ENCODE assay signal across 9 cellular contexts in the genomic region with DNA sequence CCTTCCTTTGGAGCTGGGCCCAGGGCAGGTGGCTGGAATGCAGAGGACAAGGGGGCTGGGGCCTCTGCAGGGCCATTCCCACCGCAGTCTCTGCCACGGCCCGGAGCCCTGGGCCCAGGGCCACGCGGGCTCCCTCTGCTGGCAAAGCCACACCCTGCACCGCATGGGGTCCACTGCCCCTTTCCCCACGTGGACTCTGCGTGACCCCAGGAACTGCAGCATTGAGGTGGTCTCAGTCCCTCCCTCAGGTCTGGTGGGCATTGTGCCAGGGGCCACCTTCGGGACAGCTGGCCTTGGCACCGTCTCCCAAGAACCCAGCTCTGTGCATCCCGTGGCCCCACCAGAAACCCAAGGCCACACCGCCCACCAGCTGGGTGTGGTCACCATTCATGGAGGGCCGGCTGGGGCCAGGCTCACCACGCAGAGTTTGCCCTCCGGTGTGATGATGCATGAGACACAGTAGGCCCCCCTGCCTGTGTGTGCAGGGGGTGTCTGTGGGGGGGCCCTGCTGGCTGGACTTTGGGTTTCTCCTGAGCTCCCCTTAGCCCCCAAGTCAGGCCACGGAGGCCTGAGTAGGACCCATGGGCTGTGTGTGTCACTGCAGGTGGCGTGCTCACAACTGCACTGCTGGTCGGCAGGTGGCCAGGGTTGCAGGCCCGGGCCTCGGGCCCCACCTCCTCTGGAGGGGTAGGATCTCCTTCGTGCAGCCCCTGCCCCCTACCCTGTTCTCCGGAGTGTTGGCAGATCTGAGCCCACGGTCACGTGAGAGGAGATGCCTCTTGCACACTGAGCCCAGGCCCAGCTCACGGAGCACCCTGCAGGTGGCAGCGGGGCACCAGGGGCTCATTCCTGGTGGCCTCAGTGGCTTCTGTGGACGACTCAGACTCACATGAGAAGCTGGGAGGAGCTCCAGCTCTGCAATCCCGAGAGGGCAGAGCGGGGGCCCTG. TPM values are rescaled to one million over a fixed set of nuclear protein-coding genes. Genes with fewer than 3 reads are reported as not detected.
DNase-seq lines count a peak whose midpoint lies in the region; ATAC-seq and TF ChIP-seq lines count a peak whose summit lies in the region.
"Had no signal": no experiment of that assay in that cellular context is flagged by ENCODE, and none has a peak within 500 bp of the region (broad histone marks: within the 10 kb centered on the region; RNA-seq: fewer than 3 reads in every experiment).

No MANE protein-coding gene starts in this region.

- no peaks in the 10 kb centered on the region for H3K9me3 ChIP-seq in DND-41 (ENCODE audit: insufficient read depth, low read length, severe bottlenecking)
- H3K9me3 ChIP-seq in neutrophil, result no peaks in the 10 kb centered on the region
- H3K9me3 ChIP-seq in tibial nerve, result no peaks in the 10 kb centered on the region

- H3K4me3 ChIP-seq in DND-41 (ENCODE audit: low read depth in 1 of 2, low read length in 2 of 2) (no peak overlapping the region), LNCaP clone FGC (ENCODE audit: low read depth, low read length) (no peak overlapping the region), epithelial cell of proximal tubule (ENCODE audit: low read depth, low read length) (no peak overlapping the region), neutrophil (ENCODE audit: low read depth in 1 of 2, low read length in 1 of 2) (no peak overlapping the region), tibial nerve (no peak overlapping the region)

- H3K9ac ChIP-seq in DND-41 (ENCODE audit: low read depth, low read length), result no peak overlapping the region

- no peaks in the 10 kb centered on the region for H4K20me1 ChIP-seq in DND-41 (ENCODE audit: insufficient read depth, low read length)

- no peak overlapping the region for H3K27ac ChIP-seq in DND-41 (ENCODE audit: low read length)
- no peak overlapping the region for H3K27ac ChIP-seq in neutrophil
- H3K27ac ChIP-seq in tibial nerve, result peak overlapping the region in 3 of 4 donors; percentile 30 to 75 (median 54)

- peaks cover 7% of the 10 kb centered on the region for H3K4me1 Mint-ChIP-seq in activated CD8-positive, alpha-beta T cell treated with anti-CD3 and anti-CD28 coated beads for 36 hours (ENCODE audit: low read depth)

- intact Hi-C loops in activated CD8-positive, alpha-beta T cell treated with anti-CD3 and anti-CD28 coated beads for 36 hours (cut with micrococcal nuclease), result no loop called here

- POLR2A ChIA-PET in activated CD8-positive, alpha-beta T cell treated with anti-CD3 and anti-CD28 coated beads for 36 hours (lab: Charles Lee), result interaction anchor here (1.1 to 2.5 kb wide), 2 partner anchors 34 to 41 kb away, joined by 4 to 13 read pairs; a partner anchor contains a TSS

- peak in 1 of 2 donors; percentile 51 for TF ChIP-seq EP300 in tibial nerve (IDR thresholded peaks at IDR 0.05)

- CTCF ChIA-PET in activated CD8-positive, alpha-beta T cell treated with anti-CD3 and anti-CD28 coated beads for 36 hours (lab: Charles Lee), result interaction anchor here (0.9 to 2.4 kb wide), 14 partner anchors 8 to 605 kb away, joined by 3 to 11 read pairs (median 4); a partner anchor contains a TSS

- no peaks in the 10 kb centered on the region for H3K4me1 ChIP-seq in DND-41 (ENCODE audit: insufficient read depth, low read length)
- peaks cover 2% of the 10 kb centered on the region in 2 experiments for H3K4me1 ChIP-seq in neutrophil (ENCODE audit: control insufficient read depth in 1 of 2, insufficient read depth in 1 of 2, low read depth in 1 of 2, low read length in 1 of 2)
- peaks cover 0 to 57% (median 37%) of the 10 kb centered on the region in 4 donors for H3K4me1 ChIP-seq in tibial nerve

- ATAC-seq in DND-41 (ENCODE audit: insufficient read depth, low read depth) (peak; percentile 89), HG03378 (IDR thresholded peaks at IDR 0.05; ENCODE audit: unreplicated experiment) (no peak), GM18502 (IDR thresholded peaks at IDR 0.05; ENCODE audit: poor library complexity, unreplicated experiment) (no peak)
- peak; percentile 94 for ATAC-seq in activated CD8-positive, alpha-beta T cell treated with anti-CD3 and anti-CD28 coated beads for 36 hours

- no peaks in the 10 kb centered on the region for H3K36me3 Mint-ChIP-seq in activated CD8-positive, alpha-beta T cell treated with anti-CD3 and anti-CD28 coated beads for 36 hours (ENCODE audit: low read depth)

- no peak overlapping the region; the same call in 1 of the 2 replicates for H3K4me2 ChIP-seq in DND-41 (ENCODE audit: insufficient read depth, low read length)

- no peaks in the 10 kb centered on the region for H3K79me2 ChIP-seq in DND-41 (ENCODE audit: insufficient read depth, low read length)

- H3K4me3 Mint-ChIP-seq in activated CD8-positive, alpha-beta T cell treated with anti-CD3 and anti-CD28 coated beads for 36 hours, result no peak overlapping the region

- H2AFZ ChIP-seq in DND-41 (ENCODE audit: low read depth, low read length), result peak overlapping the region; percentile 29

- no peaks in the 10 kb centered on the region for H3K9me3 Mint-ChIP-seq in activated CD8-positive, alpha-beta T cell treated with anti-CD3 and anti-CD28 coated beads for 36 hours

- TF ChIP-seq POLR2A in tibial nerve (IDR thresholded peaks at IDR 0.05), result no peak

- TF ChIP-seq CTCF in DND-41 (IDR thresholded peaks at IDR 0.05; ENCODE audit: borderline replicate concordance, extremely low read depth, low read length, poor library complexity, severe bottlenecking) (peak; percentile 91), LNCaP clone FGC (IDR thresholded peaks at IDR 0.05; ENCODE audit: control insufficient read depth, extremely low read depth, insufficient read depth) (peak; percentile 80), epithelial cell of proximal tubule (conservative IDR thresholded peaks at IDR 0.05; ENCODE audit: low read depth, low read length) (peak; percentile 87), neutrophil (IDR thresholded peaks at IDR 0.05) (peak; percentile 66), tibial nerve (IDR thresholded peaks at IDR 0.05) (peak; percentile 92 to 95 (median 94))
- peak; percentile 90 for TF ChIP-seq CTCF in activated CD8-positive, alpha-beta T cell treated with anti-CD3 and anti-CD28 coated beads for 36 hours (IDR thresholded peaks at IDR 0.05)

- H3K36me3 ChIP-seq in DND-41 (ENCODE audit: insufficient read depth, low read length) (no peaks in the 10 kb centered on the region), neutrophil (no peaks in the 10 kb centered on the region), tibial nerve (peaks cover 0 to 18% (median 0%) of the 10 kb centered on the region in 3 donors)

- 20 to 39% methylated on average over 2 to 29 of the region's 29 CpGs for WGBS in tibial nerve, 2 donors

- no peak overlapping the region for H3K27ac Mint-ChIP-seq in activated CD8-positive, alpha-beta T cell treated with anti-CD3 and anti-CD28 coated beads for 36 hours

- DNase-seq in DND-41, result peak; percentile 55
- no peak for DNase-seq in LNCaP clone FGC (ENCODE audit: low read depth)
- DNase-seq in activated CD8-positive, alpha-beta T cell treated with anti-CD3 and anti-CD28 coated beads for 36 hours, result peak; percentile 65
- DNase-seq in epithelial cell of proximal tubule (ENCODE audit: low read depth), result no peak
- no peak for DNase-seq in tibial nerve (ENCODE audit: low spot score in 2 of 2)

- peaks cover 12% of the 10 kb centered on the region for H3K27me3 Mint-ChIP-seq in activated CD8-positive, alpha-beta T cell treated with anti-CD3 and anti-CD28 coated beads for 36 hours

- H3K27me3 ChIP-seq in DND-41 (ENCODE audit: insufficient read depth, low read length, poor library complexity) (no peaks in the 10 kb centered on the region), neutrophil (peaks cover 32% of the 10 kb centered on the region), tibial nerve (peaks cover 0 to 2% of the 10 kb centered on the region in 2 donors)

RNA-seq across cellular contexts. Expression of a gene that starts 5.7 kb away (rescaled TPM):
- total RNA-seq in activated CD8-positive, alpha-beta T cell treated with anti-CD3 and anti-CD28 coated beads for 36 hours, result under 1 TPM; 0.72 to 0.97 TPM
- total RNA-seq in epithelial cell of proximal tubule (41.6 and 56.3 TPM in 2 replicates), tibial nerve (100 to 1,000 TPM; 142 to 261 (median 161) TPM)

RNA-seq across cellular contexts. Expression of a gene that starts 8.3 kb away (rescaled TPM):
- 1 to 10 TPM in 1 of 2 experiments, under 1 TPM in 1; 0.99 to 1.8 TPM for total RNA-seq in activated CD8-positive, alpha-beta T cell treated with anti-CD3 and anti-CD28 coated beads for 36 hours
- under 0.01 and 0.36 TPM in 2 replicates for total RNA-seq in epithelial cell of proximal tubule
- 1 to 10 TPM in 3 of 4 donors, under 1 TPM in 1; 0.42 to 9.9 (median 3.2) TPM for total RNA-seq in tibial nerve
- total RNA-seq: RPMI7951 had no signal

RNA-seq across cellular contexts. Expression of a gene that starts 20.1 kb away (rescaled TPM):
- not detected for total RNA-seq in activated CD8-positive, alpha-beta T cell treated with anti-CD3 and anti-CD28 coated beads for 36 hours
- total RNA-seq in epithelial cell of proximal tubule (2.7 and 4.0 TPM in 2 replicates), tibial nerve (10 to 100 TPM; 13.8 to 32.6 (median 19.4) TPM)
- total RNA-seq: RPMI7951 had no signal

RNA-seq across cellular contexts. Expression of a gene that starts 30.4 kb away (rescaled TPM):
- 10 to 100 TPM; 42.5 to 48.1 TPM for total RNA-seq in activated CD8-positive, alpha-beta T cell treated with anti-CD3 and anti-CD28 coated beads for 36 hours
- total RNA-seq in epithelial cell of proximal tubule, result 42.8 and 91.2 TPM in 2 replicates
- 10 to 100 TPM; 18.4 to 48.9 (median 22.5) TPM for total RNA-seq in tibial nerve

RNA-seq across cellular contexts. Expression of a gene that starts 34.1 kb away (rescaled TPM):
- total RNA-seq in activated CD8-positive, alpha-beta T cell treated with anti-CD3 and anti-CD28 coated beads for 36 hours, result 100 to 1,000 TPM; 127 to 129 TPM
- total RNA-seq in epithelial cell of proximal tubule (150 and 246 TPM in 2 replicates), tibial nerve (100 to 1,000 TPM in 3 of 4 donors, 10 to 100 TPM in 1; 84.9 to 165 (median 139) TPM)

Comparison
In these comparisons a context has a peak if more than half of its experiments do, and no peak if none do; other contexts are left out.
1. ATAC-seq: peak in DND-41 (single experiment) and activated CD8-positive, alpha-beta T cell treated with anti-CD3 and anti-CD28 coated beads for 36 hours (single experiment); none in HG03378 (single experiment) and GM18502 (single experiment).
2. DNase-seq: peak in DND-41 (single experiment) and activated CD8-positive, alpha-beta T cell treated with anti-CD3 and anti-CD28 coated beads for 36 hours (single experiment); none in LNCaP clone FGC (single experiment), epithelial cell of proximal tubule (single experiment) and tibial nerve (0 of 2).
3. H3K27ac ChIP-seq: peak in tibial nerve (3 of 4); none in DND-41 (single experiment) and neutrophil (single experiment).
4. RNA of a gene that starts 5.7 kb away (total RNA-seq): 142 to 261 TPM in tibial nerve and 41.6 to 56.3 TPM in epithelial cell of proximal tubule; 0.72 to 0.97 TPM in activated CD8-positive, alpha-beta T cell treated with anti-CD3 and anti-CD28 coated beads for 36 hours; every median in the first group is over 10 times any median in the second.
5. Peak in every context shown above with its lines, with median percentiles within 50 percentile points of each other: CTCF ChIP-seq.